17 cellular contexts compared by ENCODE assay signal in genomic region chr2:33064349-33064801, GRCh38.
"Had no signal": no experiment of that assay in that cellular context is flagged by ENCODE, and none has a peak within 500 bp of the region (broad histone marks: within the 10 kb centered on the region; RNA-seq: fewer than 3 reads in every experiment).

No MANE protein-coding gene starts in this region.

- H3K27me3 ChIP-seq: cardiac muscle cell, gastroesophageal sphincter, left lung, neutrophil, tibial nerve, vagina had no signal

- H3K27ac ChIP-seq: cardiac muscle cell, left lung, neutrophil, tibial nerve, vagina had no signal

- ATAC-seq: gastroesophageal sphincter; left lung; mucosa of descending colon; naive thymus-derived CD8-positive, alpha-beta T cell; stimulated activated memory B cell treated with anti-CD40 and anti-IgM and Interleukin-4, amounts not matched to agents 10 μg/mL and 1 μg/mL and 100 μg/mL, for 72 hours had no signal

- DNase-seq: activated CD4-positive, alpha-beta T cell treated with anti-CD3 and anti-CD28 coated beads, Interleukin-2, amount 10 ng/mL, durations not matched to agents 7 days and 5 days; activated naive CD8-positive, alpha-beta T cell treated with anti-CD3 and anti-CD28 coated beads, Interleukin-2, amount 10 ng/mL, durations not matched to agents 7 days and 5 days; aorta; islet precursor cell; left lung; mammary epithelial cell; mucosa of descending colon; naive thymus-derived CD8-positive, alpha-beta T cell; stimulated activated CD4-positive, alpha-beta T cell treated with anti-CD3 and anti-CD28 coated beads, Interleukin-2, amount 100 ng/mL, for 48 hours; SW 1271 had no signal

- H3K9me3 ChIP-seq: gastroesophageal sphincter, left lung, mucosa of descending colon, neutrophil, tibial nerve, vagina had no signal

- H3K4me1 ChIP-seq: left lung, tibial nerve had no signal

- H3K36me3 ChIP-seq: cardiac muscle cell, gastroesophageal sphincter, left lung, neutrophil, tibial nerve, vagina had no signal

- H3K4me1 Mint-ChIP-seq: activated CD4-positive, alpha-beta T cell treated with anti-CD3 and anti-CD28 coated beads, Interleukin-2, amount 10 ng/mL, durations not matched to agents 7 days and 5 days; activated naive CD8-positive, alpha-beta T cell treated with anti-CD3 and anti-CD28 coated beads, Interleukin-2, amount 10 ng/mL, durations not matched to agents 7 days and 5 days; naive thymus-derived CD8-positive, alpha-beta T cell; stimulated activated memory B cell treated with anti-CD40 and anti-IgM and Interleukin-4, amounts not matched to agents 10 μg/mL and 1 μg/mL and 100 μg/mL, for 72 hours had no signal

- H3K4me3 ChIP-seq: cardiac muscle cell, gastroesophageal sphincter, left lung, mucosa of descending colon, tibial nerve, vagina had no signal

- H3K4me3 Mint-ChIP-seq: activated CD4-positive, alpha-beta T cell treated with anti-CD3 and anti-CD28 coated beads, Interleukin-2, amount 10 ng/mL, durations not matched to agents 7 days and 5 days; activated naive CD8-positive, alpha-beta T cell treated with anti-CD3 and anti-CD28 coated beads, Interleukin-2, amount 10 ng/mL, durations not matched to agents 7 days and 5 days; activated T-helper 1 cell treated with anti-CD3 and anti-CD28 coated beads, Interleukin-12 subunit alpha, Interleukin-12 subunit beta, Interleukin-2, Interleukin-4 antibody, amounts not matched to agents 30 ng/mL and 10 ng/mL and 1 ng/mL, durations not matched to agents 14 hours and 24 hours and 36 hours; naive thymus-derived CD8-positive, alpha-beta T cell; stimulated activated memory B cell treated with anti-CD40 and anti-IgM and Interleukin-4, amounts not matched to agents 10 μg/mL and 1 μg/mL and 100 μg/mL, for 72 hours had no signal

- H3K9me3 Mint-ChIP-seq: activated CD4-positive, alpha-beta T cell treated with anti-CD3 and anti-CD28 coated beads, Interleukin-2, amount 10 ng/mL, durations not matched to agents 7 days and 5 days; activated naive CD8-positive, alpha-beta T cell treated with anti-CD3 and anti-CD28 coated beads, Interleukin-2, amount 10 ng/mL, durations not matched to agents 7 days and 5 days; activated T-helper 1 cell treated with anti-CD3 and anti-CD28 coated beads, Interleukin-12 subunit alpha, Interleukin-12 subunit beta, Interleukin-2, Interleukin-4 antibody, amounts not matched to agents 30 ng/mL and 10 ng/mL and 1 ng/mL, durations not matched to agents 14 hours and 24 hours and 36 hours; naive thymus-derived CD8-positive, alpha-beta T cell; stimulated activated memory B cell treated with anti-CD40 and anti-IgM and Interleukin-4, amounts not matched to agents 10 μg/mL and 1 μg/mL and 100 μg/mL, for 72 hours had no signal

- H3K27ac Mint-ChIP-seq: activated CD4-positive, alpha-beta T cell treated with anti-CD3 and anti-CD28 coated beads, Interleukin-2, amount 10 ng/mL, durations not matched to agents 7 days and 5 days; activated naive CD8-positive, alpha-beta T cell treated with anti-CD3 and anti-CD28 coated beads, Interleukin-2, amount 10 ng/mL, durations not matched to agents 7 days and 5 days; activated T-helper 1 cell treated with anti-CD3 and anti-CD28 coated beads, Interleukin-12 subunit alpha, Interleukin-12 subunit beta, Interleukin-2, Interleukin-4 antibody, amounts not matched to agents 30 ng/mL and 10 ng/mL and 1 ng/mL, durations not matched to agents 14 hours and 24 hours and 36 hours; naive thymus-derived CD8-positive, alpha-beta T cell; stimulated activated memory B cell treated with anti-CD40 and anti-IgM and Interleukin-4, amounts not matched to agents 10 μg/mL and 1 μg/mL and 100 μg/mL, for 72 hours had no signal
